Comparison of ENCODE assay signal across 8 cellular contexts in genomic region chr2:55518846-55519167, GRCh38. TPM values are rescaled to one million over a fixed set of nuclear protein-coding genes. Genes with fewer than 3 reads are reported as not detected.
DNase-seq lines count a peak whose midpoint lies in the region; ATAC-seq, FAIRE-seq and TF ChIP-seq lines count a peak whose summit lies in the region.

No MANE protein-coding gene starts in this region.

- H3K27ac ChIP-seq in C4-2B = peak overlapping the region; percentile 78

- FAIRE-seq in D721Med (lab: Jason Lieb, UNC) = no peak

- DNase-seq in activated CD4-positive, alpha-beta T cell treated with anti-CD3 and anti-CD28 coated beads, Interleukin-2, amount 10 ng/mL, durations not matched to agents 7 days and 5 days = peak; percentile 17
- DNase-seq in glutamatergic neuron (no peak), pons (ENCODE audit: low spot score) (peak; percentile 44), D721Med (ENCODE audit: insufficient read length, low spot score) (no peak)

- peaks cover 4% of the 10 kb centered on the region for H3K36me3 Mint-ChIP-seq in activated CD4-positive, alpha-beta T cell treated with anti-CD3 and anti-CD28 coated beads, Interleukin-2, amount 10 ng/mL, durations not matched to agents 7 days and 5 days (ENCODE audit: low read depth)
- H3K36me3 Mint-ChIP-seq in glutamatergic neuron (ENCODE audit: unreplicated experiment) = no peaks in the 10 kb centered on the region

- H3K4me1 Mint-ChIP-seq in activated CD4-positive, alpha-beta T cell treated with anti-CD3 and anti-CD28 coated beads, Interleukin-2, amount 10 ng/mL, durations not matched to agents 7 days and 5 days = peaks cover 19% of the 10 kb centered on the region
- H3K4me1 Mint-ChIP-seq in glutamatergic neuron (ENCODE audit: low read depth, unreplicated experiment) = peaks cover 7% of the 10 kb centered on the region

- peak overlapping the region; percentile 97 for H3K27ac Mint-ChIP-seq in activated CD4-positive, alpha-beta T cell treated with anti-CD3 and anti-CD28 coated beads, Interleukin-2, amount 10 ng/mL, durations not matched to agents 7 days and 5 days
- peak overlapping the region; percentile 90 for H3K27ac Mint-ChIP-seq in glutamatergic neuron (ENCODE audit: unreplicated experiment)

- CTCF ChIA-PET in activated CD4-positive, alpha-beta T cell treated with anti-CD3 and anti-CD28 coated beads, Interleukin-2, amount 10 ng/mL, durations not matched to agents 7 days and 5 days (lab: Charles Lee) = interaction anchor here (1.1 kb wide), 1 partner anchor 15 kb away, joined by 3 read pairs; no protein-coding TSS in a partner anchor

- H3K27me3 Mint-ChIP-seq in activated CD4-positive, alpha-beta T cell treated with anti-CD3 and anti-CD28 coated beads, Interleukin-2, amount 10 ng/mL, durations not matched to agents 7 days and 5 days = no peaks in the 10 kb centered on the region
- peaks cover 2% of the 10 kb centered on the region for H3K27me3 Mint-ChIP-seq in glutamatergic neuron (ENCODE audit: unreplicated experiment)

- no peak for TF ChIP-seq CTCF in C4-2B (conservative IDR thresholded peaks at IDR 0.05)
- TF ChIP-seq CTCF in glutamatergic neuron (IDR thresholded peaks at IDR 0.05; ENCODE audit: partially characterized antibody, unreplicated experiment) = no peak
- no peak for TF ChIP-seq CTCF in D721Med (IDR thresholded peaks at IDR 0.05; ENCODE audit: insufficient read depth, missing control alignments)

- H3K4me3 Mint-ChIP-seq in activated CD4-positive, alpha-beta T cell treated with anti-CD3 and anti-CD28 coated beads, Interleukin-2, amount 10 ng/mL, durations not matched to agents 7 days and 5 days = peak overlapping the region; percentile 93
- H3K4me3 Mint-ChIP-seq in glutamatergic neuron (ENCODE audit: unreplicated experiment) = peak overlapping the region; percentile 98

- POLR2A ChIA-PET in activated CD4-positive, alpha-beta T cell treated with anti-CD3 and anti-CD28 coated beads, Interleukin-2, amount 10 ng/mL, durations not matched to agents 7 days and 5 days (lab: Charles Lee) = no interaction called here

- ATAC-seq in GM18909 (IDR thresholded peaks at IDR 0.05; ENCODE audit: poor library complexity, unreplicated experiment) = peak; percentile 11
- ATAC-seq in HG03571 (IDR thresholded peaks at IDR 0.05; ENCODE audit: unreplicated experiment) = peak; percentile 6
- no peak for ATAC-seq in HG03521 (IDR thresholded peaks at IDR 0.05; ENCODE audit: unreplicated experiment)

- no peaks in the 10 kb centered on the region for H3K9me3 Mint-ChIP-seq in activated CD4-positive, alpha-beta T cell treated with anti-CD3 and anti-CD28 coated beads, Interleukin-2, amount 10 ng/mL, durations not matched to agents 7 days and 5 days
- H3K9me3 Mint-ChIP-seq in glutamatergic neuron (ENCODE audit: unreplicated experiment) = no peaks in the 10 kb centered on the region

RNA-seq across cellular contexts. Expression of gene CFAP36, which starts 0.7 kb away (rescaled TPM):
- total RNA-seq in activated CD4-positive, alpha-beta T cell treated with anti-CD3 and anti-CD28 coated beads, Interleukin-2, amount 10 ng/mL, durations not matched to agents 7 days and 5 days = 10 to 100 TPM; 22.9 to 24.6 TPM
- 27.7 TPM for total RNA-seq in glutamatergic neuron (ENCODE audit: unreplicated experiment)

Comparison
In these comparisons a context has a peak if more than half of its experiments do, and no peak if none do; other contexts are left out.
1. DNase-seq: peak in activated CD4-positive, alpha-beta T cell treated with anti-CD3 and anti-CD28 coated beads, Interleukin-2, amount 10 ng/mL, durations not matched to agents 7 days and 5 days (single experiment) and pons (single experiment); none in glutamatergic neuron (single experiment) and D721Med (single experiment).